In genomic region chr10:43202657-43203490, GRCh38 we compare ENCODE assay signal across 8 cellular contexts.
DNase-seq lines count a peak whose midpoint lies in the region; ATAC-seq and TF ChIP-seq lines count a peak whose summit lies in the region.

No MANE protein-coding gene starts in this region.

- peak; percentile 32 for ATAC-seq in GM19463 (IDR thresholded peaks at IDR 0.05; ENCODE audit: unreplicated experiment)
- ATAC-seq in GM19467 (IDR thresholded peaks at IDR 0.05; ENCODE audit: unreplicated experiment): no peak
- ATAC-seq in HG02571 (IDR thresholded peaks at IDR 0.05; ENCODE audit: unreplicated experiment): no peak

- peak overlapping the region in 56 of 59 donors; percentile 25 to 65 (median 50) for H3K4me3 ChIP-seq in dorsolateral prefrontal cortex
- peak overlapping the region; percentile 24 to 44 for H3K4me3 ChIP-seq in tibial artery

- no peaks in the 10 kb centered on the region for H3K9me3 ChIP-seq in tibial artery

- intact Hi-C loops in dorsolateral prefrontal cortex (cut with DNase I): loop anchor here in 1 of 2 donors (10.0 kb wide), 1 partner anchor 142 kb away; no protein-coding TSS in a partner anchor
- intact Hi-C loops in tibial artery (cut with DNase I; ENCODE audit: low total_unique reads): no loop called here

- H3K4me3 Mint-ChIP-seq in T-helper 1 cell treated with Interleukin-12 subunit alpha and Interleukin-12 subunit beta and Interleukin-4 antibody, amounts not matched to agents 30 μg/mL and 1 μg/mL, for 36 hours: peak overlapping the region; percentile 75

- H3K9me3 Mint-ChIP-seq in T-helper 1 cell treated with Interleukin-12 subunit alpha and Interleukin-12 subunit beta and Interleukin-4 antibody, amounts not matched to agents 30 μg/mL and 1 μg/mL, for 36 hours: no peaks in the 10 kb centered on the region

- DNase-seq in dorsolateral prefrontal cortex (peak in 7 of 10 donors; percentile 5 to 36 (median 26)), mesenteric fat pad (ENCODE audit: low spot score) (peak; percentile 92), tibial artery (peak; percentile 19 to 60)

- H3K4me1 Mint-ChIP-seq in T-helper 1 cell treated with Interleukin-12 subunit alpha and Interleukin-12 subunit beta and Interleukin-4 antibody, amounts not matched to agents 30 μg/mL and 1 μg/mL, for 36 hours (ENCODE audit: low read depth): peaks cover 4% of the 10 kb centered on the region

- H3K36me3 Mint-ChIP-seq in T-helper 1 cell treated with Interleukin-12 subunit alpha and Interleukin-12 subunit beta and Interleukin-4 antibody, amounts not matched to agents 30 μg/mL and 1 μg/mL, for 36 hours (ENCODE audit: low read depth): no peaks in the 10 kb centered on the region

- peaks cover 0 to 18% (median 11%) of the 10 kb centered on the region in 4 donors for H3K4me1 ChIP-seq in tibial artery

- TF ChIP-seq CTCF in 22Rv1 (IDR thresholded peaks at IDR 0.05) (no peak), dorsolateral prefrontal cortex (IDR thresholded peaks at IDR 0.05 in 54 of 56, conservative IDR thresholded peaks at IDR 0.05 in 2 of 56; ENCODE audit: low read depth in 1 of 56, partially characterized antibody in 56 of 56) (no peak), tibial artery (IDR thresholded peaks at IDR 0.05) (no peak)

- H3K36me3 ChIP-seq in tibial artery: peaks cover 0 to 21% (median 0%) of the 10 kb centered on the region in 3 donors

- H3K27me3 Mint-ChIP-seq in T-helper 1 cell treated with Interleukin-12 subunit alpha and Interleukin-12 subunit beta and Interleukin-4 antibody, amounts not matched to agents 30 μg/mL and 1 μg/mL, for 36 hours (ENCODE audit: low read depth): no peaks in the 10 kb centered on the region

- H3K27me3 ChIP-seq in dorsolateral prefrontal cortex (no peaks in the 10 kb centered on the region), tibial artery (peaks cover 0 to 24% of the 10 kb centered on the region in 2 donors)

- H3K27ac ChIP-seq in 22Rv1: peak overlapping the region; percentile 93
- H3K27ac ChIP-seq in dorsolateral prefrontal cortex: peak overlapping the region in 5 of 59 donors; percentile 7 to 51 (median 27)
- H3K27ac ChIP-seq in tibial artery: no peak overlapping the region

- H3K27ac Mint-ChIP-seq in T-helper 1 cell treated with Interleukin-12 subunit alpha and Interleukin-12 subunit beta and Interleukin-4 antibody, amounts not matched to agents 30 μg/mL and 1 μg/mL, for 36 hours: no peak overlapping the region

Comparison
In these comparisons a context has a peak if more than half of its experiments do, and no peak if none do; other contexts are left out.
1. DNase-seq: peak in every context shown above with its lines; median percentile 92 in mesenteric fat pad; 40 in tibial artery; 26 in dorsolateral prefrontal cortex.